ENCODE assay signal across 7 cellular contexts in the genomic region with DNA sequence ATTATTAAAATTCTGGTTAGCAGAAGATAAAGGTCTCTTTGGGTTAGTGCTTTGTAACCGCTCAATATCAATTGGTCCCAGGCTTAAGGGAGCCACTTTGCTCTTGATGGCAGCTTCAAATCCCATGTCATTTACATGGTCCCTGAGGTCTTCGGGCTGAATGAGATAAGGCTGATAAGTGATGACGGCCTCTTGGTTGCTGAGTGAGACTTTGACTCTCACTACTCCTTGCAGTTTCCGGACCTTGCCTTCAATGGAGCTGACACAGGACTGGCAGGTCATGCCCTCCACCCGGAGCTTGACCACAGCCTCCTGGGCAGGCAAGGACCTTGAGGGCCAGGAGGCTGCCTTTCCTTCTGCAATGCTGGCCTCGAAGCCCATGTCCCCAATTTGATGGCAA. TPM values are rescaled to one million over a fixed set of nuclear protein-coding genes. Genes with fewer than 3 reads are reported as not detected.
"Had no signal": no experiment of that assay in that cellular context is flagged by ENCODE, and none has a peak within 500 bp of the region (broad histone marks: within the 10 kb centered on the region; RNA-seq: fewer than 3 reads in every experiment).

No MANE protein-coding gene starts in this region.

- H3K36me3 Mint-ChIP-seq: IgD-negative memory B cell had no signal

- H3K4me3 ChIP-seq: GM23338 had no signal

- H3K27ac ChIP-seq: HL-60 had no signal

- ATAC-seq: GM23338 had no signal

- FAIRE-seq: H1, H54 had no signal

- DNase-seq: H9, HCEC 1CT had no signal

- H3K27ac Mint-ChIP-seq: GM23338, IgD-negative memory B cell had no signal

- H3K9me3 Mint-ChIP-seq: GM23338, H9, IgD-negative memory B cell had no signal

- H3K4me3 Mint-ChIP-seq: GM23338, H9, IgD-negative memory B cell had no signal

- H3K4me1 Mint-ChIP-seq: GM23338, IgD-negative memory B cell had no signal

- H3K4me2 ChIP-seq: GM23338 had no signal

- H2AFZ ChIP-seq: GM23338 had no signal

RNA-seq across cellular contexts. Expression of a gene that starts 36.8 kb away (rescaled TPM):
- polyA plus RNA-seq: IgD-negative memory B cell had no signal
